ENCODE assay signal across 8 cellular contexts in genomic region chr1:9890224-9890731, GRCh38. TPM values are rescaled to one million over a fixed set of nuclear protein-coding genes. Genes with fewer than 3 reads are reported as not detected.
A peak's percentile ranks its signal among the peaks of the same experiment; 100 is the strongest.
DNase-seq lines count a peak whose midpoint lies in the region; ATAC-seq and TF ChIP-seq lines count a peak whose summit lies in the region.

No MANE protein-coding gene starts in this region.

- POLR2A ChIA-PET in RWPE1 (lab: Yijun Ruan, JAX; ENCODE audit: low non-redundant PET) = interaction anchor here (1.1 to 1.7 kb wide), 2 partner anchors 18 to 20 kb away, joined by 6 to 10 read pairs; partner anchors contain the start of gene CTNNBIP1
- POLR2A ChIA-PET in CD4-positive, alpha-beta memory T cell (lab: Charles Lee; ENCODE audit: partially characterized antibody) = no interaction called here

- H3K79me2 ChIP-seq in GM23338 (replicated peaks; ENCODE audit: insufficient read depth) = no peaks in the 10 kb centered on the region

- H3K27me3 Mint-ChIP-seq in GM23338 (ENCODE audit: insufficient read depth, low read depth, poor library complexity) = peaks cover 15% of the 10 kb centered on the region
- no peaks in the 10 kb centered on the region for H3K27me3 Mint-ChIP-seq in CD4-positive, alpha-beta memory T cell

- no peaks in the 10 kb centered on the region for H3K9me3 ChIP-seq in CD4-positive, alpha-beta memory T cell (ENCODE audit: control insufficient read depth in 1 of 2, low read length in 2 of 2)

- H3K4me2 ChIP-seq in GM23338 = peak overlapping the region; percentile 17; the same call in 1 of the 2 replicates

- peak; percentile 74 for ATAC-seq in GM23338

- H3K36me3 ChIP-seq in GM23338 (ENCODE audit: insufficient read depth) = no peaks in the 10 kb centered on the region; the same call in 1 of the 2 replicates
- no peaks in the 10 kb centered on the region for H3K36me3 ChIP-seq in CD4-positive, alpha-beta memory T cell (ENCODE audit: insufficient read depth, low read length)

- no peaks in the 10 kb centered on the region for H3K27me3 ChIP-seq in GM23338 (ENCODE audit: insufficient read depth)
- H3K27me3 ChIP-seq in CD4-positive, alpha-beta memory T cell (ENCODE audit: insufficient read depth, low read length) = no peaks in the 10 kb centered on the region

- peak; percentile 40 for DNase-seq in GM23338 (ENCODE audit: low spot score)
- peak; percentile 95 for DNase-seq in RWPE1 (ENCODE audit: low spot score)
- peak; percentile 56 for DNase-seq in fibroblast of the conjunctiva (ENCODE audit: low read depth)
- DNase-seq in smooth muscle cell of the brain vasculature (ENCODE audit: low read depth, low spot score) = peak; percentile 92
- DNase-seq in CD4-positive, alpha-beta memory T cell = no peak
- no peak for DNase-seq in SK-N-DZ (ENCODE audit: low spot score)
- DNase-seq in activated naive CD4-positive, alpha-beta T cell (lab: John Stamatoyannopoulos, UW) = no peak
- DNase-seq in posterior vena cava (ENCODE audit: low spot score) = no peak

- no peak overlapping the region for H3K4me3 ChIP-seq in GM23338
- H3K4me3 ChIP-seq in CD4-positive, alpha-beta memory T cell (ENCODE audit: low read length in 2 of 2) = no peak overlapping the region

- peak overlapping the region; percentile 75 for H3K27ac Mint-ChIP-seq in GM23338
- H3K27ac Mint-ChIP-seq in CD4-positive, alpha-beta memory T cell = no peak overlapping the region

- intact Hi-C loops in CD4-positive, alpha-beta memory T cell (cut with micrococcal nuclease) = no loop called here
- intact Hi-C loops in posterior vena cava (cut with DNase I) = no loop called here

- H3K9me2 ChIP-seq in GM23338 (ENCODE audit: insufficient read depth) = no peaks in the 10 kb centered on the region

- TF ChIP-seq CTCF in GM23338 (conservative IDR thresholded peaks at IDR 0.05; ENCODE audit: low read depth in 2 of 2) (no peak), RWPE1 (conservative IDR thresholded peaks at IDR 0.05; ENCODE audit: low read depth) (no peak)

- H3K9me3 Mint-ChIP-seq in GM23338 = no peaks in the 10 kb centered on the region
- no peaks in the 10 kb centered on the region for H3K9me3 Mint-ChIP-seq in CD4-positive, alpha-beta memory T cell

- H3K27ac ChIP-seq in GM23338 (ENCODE audit: low read depth) = peak overlapping the region; percentile 80
- peak overlapping the region; percentile 99 for H3K27ac ChIP-seq in RWPE1
- H3K27ac ChIP-seq in CD4-positive, alpha-beta memory T cell (ENCODE audit: low read depth, low read length) = no peak overlapping the region

- CTCF ChIA-PET in RWPE1 (lab: Yijun Ruan, JAX) = interaction anchor here (0.6 to 0.7 kb wide), 4 partner anchors 31 to 865 kb away, joined by 3 to 5 read pairs (median 3); no protein-coding TSS in a partner anchor
- CTCF ChIA-PET in CD4-positive, alpha-beta memory T cell (lab: Charles Lee; ENCODE audit: partially characterized antibody) = interaction anchor here (1.1 kb wide), 1 partner anchor 16 kb away, joined by 4 read pairs; no protein-coding TSS in a partner anchor

- H2AFZ ChIP-seq in GM23338 = no peak overlapping the region

- peaks cover 13% of the 10 kb centered on the region; the same call in 1 of the 2 replicates for H3K4me1 ChIP-seq in GM23338 (ENCODE audit: insufficient read depth)
- no peaks in the 10 kb centered on the region for H3K4me1 ChIP-seq in CD4-positive, alpha-beta memory T cell (ENCODE audit: insufficient read depth, low read length)

- H3K4me3 Mint-ChIP-seq in GM23338 = peak overlapping the region; percentile 3; the same call in 1 of the 3 replicates
- no peak overlapping the region for H3K4me3 Mint-ChIP-seq in CD4-positive, alpha-beta memory T cell

- H3K4me1 Mint-ChIP-seq in GM23338 = peaks cover 52% of the 10 kb centered on the region
- H3K4me1 Mint-ChIP-seq in CD4-positive, alpha-beta memory T cell = peaks cover 3 to 16% (median 10%) of the 10 kb centered on the region in 4 donors

- H4K20me1 ChIP-seq in GM23338 (replicated peaks; ENCODE audit: insufficient read depth) = no peaks in the 10 kb centered on the region; the same call in 1 of the 2 replicates

- H3F3A ChIP-seq in GM23338 (replicated peaks; ENCODE audit: low read depth) = peaks cover 8% of the 10 kb centered on the region

- H3K36me3 Mint-ChIP-seq in GM23338 (ENCODE audit: low read depth) = peaks cover 3% of the 10 kb centered on the region; the same call in 1 of the 3 replicates
- H3K36me3 Mint-ChIP-seq in CD4-positive, alpha-beta memory T cell = peaks cover 3 to 4% of the 10 kb centered on the region in 2 donors

TF ChIP-seq in GM23338, 12 proteins besides CTCF, POLR2A, EP300 and RAD21 (continues in another document):
- TF ChIP-seq POLR2AphosphoS5 (IDR thresholded peaks at IDR 0.05; ENCODE audit: low read depth) = no peak

RNA-seq across cellular contexts. Expression of gene CTNNBIP1, which starts 19.8 kb away (rescaled TPM):
- 50.8 and 55.1 TPM in 2 replicates for total RNA-seq in GM23338 (2014; rRNA removed; shearing (Covaris generic))
- 30.2 and 30.3 TPM in 2 replicates for polyA plus RNA-seq in GM23338 (2016; fragmentation: Nextera tagmentation; extraction: Ambion mirVana)
- 1 to 10 TPM; 6.3 to 9.1 TPM for total RNA-seq in CD4-positive, alpha-beta memory T cell
- 10 to 100 TPM in 1 of 2 donors, 1 to 10 TPM in 1; 10.0 to 10.1 TPM for polyA plus RNA-seq in CD4-positive, alpha-beta memory T cell
- polyA plus RNA-seq in SK-N-DZ (2014; cell fraction: cytosol; rRNA removed) = 23.0 and 30.9 TPM in 2 replicates
- 14.2 and 17.4 TPM in 2 replicates for polyA plus RNA-seq in SK-N-DZ (2014; cell fraction: nucleus; rRNA removed)
- total RNA-seq in posterior vena cava = 10 to 100 TPM; 13.9 to 18.3 TPM

RNA-seq across cellular contexts. Expression of gene LZIC, which starts 52.9 kb away (rescaled TPM):
- 14.8 and 19.4 TPM in 2 replicates for total RNA-seq in GM23338 (2014; rRNA removed; shearing (Covaris generic))
- polyA plus RNA-seq in GM23338 (2016; fragmentation: Nextera tagmentation; extraction: Ambion mirVana) = 22.3 and 23.5 TPM in 2 replicates
- 10 to 100 TPM; 34.0 to 34.8 TPM for total RNA-seq in CD4-positive, alpha-beta memory T cell
- 10 to 100 TPM; 25.7 to 39.3 TPM for polyA plus RNA-seq in CD4-positive, alpha-beta memory T cell
- polyA plus RNA-seq in SK-N-DZ (2014; cell fraction: cytosol; rRNA removed) = 31.1 and 37.4 TPM in 2 replicates
- 16.3 and 19.9 TPM in 2 replicates for polyA plus RNA-seq in SK-N-DZ (2014; cell fraction: nucleus; rRNA removed)
- total RNA-seq in posterior vena cava = 10 to 100 TPM; 31.5 to 34.1 TPM

RNA-seq across cellular contexts. Expression of gene NMNAT1, which starts 53.0 kb away (rescaled TPM):
- 2.1 and 2.5 TPM in 2 replicates for total RNA-seq in GM23338 (2014; rRNA removed; shearing (Covaris generic))
- 2.8 and 3.9 TPM in 2 replicates for polyA plus RNA-seq in GM23338 (2016; fragmentation: Nextera tagmentation; extraction: Ambion mirVana)
- 1 to 10 TPM; 6.1 to 6.7 TPM for total RNA-seq in CD4-positive, alpha-beta memory T cell
- 1 to 10 TPM in 1 of 2 donors, under 1 TPM in 1; 0.57 to 6.3 TPM for polyA plus RNA-seq in CD4-positive, alpha-beta memory T cell
- 3.0 and 3.8 TPM in 2 replicates for polyA plus RNA-seq in SK-N-DZ (2014; cell fraction: cytosol; rRNA removed)
- polyA plus RNA-seq in SK-N-DZ (2014; cell fraction: nucleus; rRNA removed) = 3.1 and 6.1 TPM in 2 replicates
- 1 to 10 TPM; 7.5 to 7.8 TPM for total RNA-seq in posterior vena cava

Comparison
In these comparisons a context has a peak if more than half of its experiments do, and no peak if none do; other contexts are left out.
1. DNase-seq: peak in GM23338 (single experiment), RWPE1 (single experiment), fibroblast of the conjunctiva (single experiment) and smooth muscle cell of the brain vasculature (single experiment); none in CD4-positive, alpha-beta memory T cell (0 of 5), SK-N-DZ (single experiment), activated naive CD4-positive, alpha-beta T cell (0 of 4) and posterior vena cava (single experiment).